Comparison of ENCODE assay signal across 8 cellular contexts in genomic region chr4:112604590-112604989, GRCh38. TPM values are rescaled to one million over a fixed set of nuclear protein-coding genes. Genes with fewer than 3 reads are reported as not detected.
DNase-seq lines count a peak whose midpoint lies in the region; ATAC-seq, FAIRE-seq and TF ChIP-seq lines count a peak whose summit lies in the region.

No MANE protein-coding gene starts in this region.

- no peak for FAIRE-seq in A549 (lab: Jason Lieb, UNC)

- H3K27ac Mint-ChIP-seq in activated T-cell treated with anti-CD3 and anti-CD28 coated beads, Interleukin-2, amount 50 U/mL, for 72 hours: no peak overlapping the region

- no peak overlapping the region for H3K4me3 Mint-ChIP-seq in activated T-cell treated with anti-CD3 and anti-CD28 coated beads, Interleukin-2, amount 50 U/mL, for 72 hours

- DNase-seq in A549 (ENCODE audit: low read depth in 1 of 2, low spot score in 1 of 2) (peak; percentile 37 to 48), GF-D8 (lab: John Stamatoyannopoulos, UW) (peak; percentile 29), NCI-H2196 treated with DMSO at 0.1 percent for 48 hours (lab: John Stamatoyannopoulos, UW; ENCODE audit: unreplicated experiment) (peak; percentile 6), foreskin fibroblast (peak; percentile 45 to 79), nucleus accumbens (lab: John Stamatoyannopoulos, UW) (peak in 39 of 56 donors; percentile 0 to 77 (median 10))
- DNase-seq in activated T-cell treated with anti-CD3 and anti-CD28 coated beads, Interleukin-2, amount 50 U/mL, for 72 hours: peak; percentile 17 to 26

- no peak overlapping the region for H3K4me2 ChIP-seq in A549

- H3K4me3 ChIP-seq in A549 (no peak overlapping the region), foreskin fibroblast (ENCODE audit: low read depth in 1 of 2, low read length in 2 of 2) (no peak overlapping the region)

- peak; percentile 61 for TF ChIP-seq CTCF in A549 (IDR thresholded peaks at IDR 0.05)
- peak; percentile 62 for TF ChIP-seq CTCF in foreskin fibroblast (IDR thresholded peaks at IDR 0.05; ENCODE audit: low read depth, low read length)

- no peaks in the 10 kb centered on the region for H3K9me3 Mint-ChIP-seq in activated T-cell treated with anti-CD3 and anti-CD28 coated beads, Interleukin-2, amount 50 U/mL, for 72 hours

- ATAC-seq in A549 (peak; percentile 80 to 88), HG02852 (IDR thresholded peaks at IDR 0.05; ENCODE audit: unreplicated experiment) (peak; percentile 80), HG03439 (IDR thresholded peaks at IDR 0.05; ENCODE audit: unreplicated experiment) (no peak)
- peak in 1 of 2 donors; percentile 39 for ATAC-seq in activated T-cell treated with anti-CD3 and anti-CD28 coated beads, Interleukin-2, amount 50 U/mL, for 72 hours (replicated peaks in 1 of 2)

- H3K4me1 Mint-ChIP-seq in activated T-cell treated with anti-CD3 and anti-CD28 coated beads, Interleukin-2, amount 50 U/mL, for 72 hours (ENCODE audit: low read depth): no peaks in the 10 kb centered on the region

- no peaks in the 10 kb centered on the region for H3K4me1 ChIP-seq in A549

- no peaks in the 10 kb centered on the region for H3K27me3 Mint-ChIP-seq in activated T-cell treated with anti-CD3 and anti-CD28 coated beads, Interleukin-2, amount 50 U/mL, for 72 hours (ENCODE audit: low read depth)

- TF ChIP-seq EP300 in A549 (IDR thresholded peaks at IDR 0.05): no peak

- CTCF ChIA-PET in A549 (lab: Yijun Ruan, JAX): interaction anchor here (0.6 to 6.2 kb wide), 14 partner anchors 11 to 337 kb away, joined by 3 to 69 read pairs (median 3); partner anchors contain the start of gene NEUROG2

- POLR2A ChIA-PET in A549 (lab: Yijun Ruan, JAX): no interaction called here

- H3K27ac ChIP-seq in A549: no peak overlapping the region

- no peaks in the 10 kb centered on the region for H3K9me3 ChIP-seq in A549

- peak; percentile 57 to 62 for TF ChIP-seq RAD21 in A549 (conservative IDR thresholded peaks at IDR 0.05 in 1 of 2, IDR thresholded peaks at IDR 0.05 in 1 of 2)

- TF ChIP-seq POLR2A in A549 (IDR thresholded peaks at IDR 0.05; ENCODE audit: low read length): no peak

- H3K36me3 Mint-ChIP-seq in activated T-cell treated with anti-CD3 and anti-CD28 coated beads, Interleukin-2, amount 50 U/mL, for 72 hours (ENCODE audit: insufficient read depth in 2 of 2): peaks cover 2 to 3% of the 10 kb centered on the region in 2 donors

TF ChIP-seq in A549, 52 proteins besides CTCF, POLR2A, EP300 and RAD21:
- TF ChIP-seq REST (IDR thresholded peaks at IDR 0.05): no peak
- TF ChIP-seq MAFK (IDR thresholded peaks at IDR 0.05; ENCODE audit: partially characterized antibody): no peak
- peak; percentile 61 for TF ChIP-seq SMC3 (IDR thresholded peaks at IDR 0.05)

RNA-seq across cellular contexts. Expression of gene ZGRF1, which starts 32.1 kb away (rescaled TPM):
- polyA plus RNA-seq in A549 (2011; rRNA removed) (4.8 and 7.4 TPM in 2 replicates), A549 (2017; fragmentation: RNase III; extraction: RNeasy Plus Mini Kit Qiagen cat#74134 plus additional on column Dnase treatment) (4.4 to 5.4 TPM (median 5.1 TPM) in 3 replicates)
- polyA plus RNA-seq in A549 (2012; cell fraction: cytosol; rRNA removed): 1.8 TPM in 2 replicates
- 2.7 and 4.2 TPM in 2 replicates for polyA plus RNA-seq in A549 (2012; cell fraction: nucleus; rRNA removed)
- 2.0 and 3.4 TPM in 2 replicates for polyA minus RNA-seq in A549 (2011; rRNA and poly(A)+ RNA removed)
- 10 to 100 TPM; 52.5 to 58.1 TPM for total RNA-seq in activated T-cell treated with anti-CD3 and anti-CD28 coated beads, Interleukin-2, amount 50 U/mL, for 72 hours

RNA-seq across cellular contexts. Expression of gene LARP7, which starts 32.4 kb away (rescaled TPM):
- polyA plus RNA-seq in A549 (2011; rRNA removed) (22.8 and 56.7 TPM in 2 replicates), A549 (2017; fragmentation: RNase III; extraction: RNeasy Plus Mini Kit Qiagen cat#74134 plus additional on column Dnase treatment) (51.8 to 58.5 TPM (median 56.0 TPM) in 3 replicates)
- 4.6 and 6.5 TPM in 2 replicates for polyA plus RNA-seq in A549 (2012; cell fraction: cytosol; rRNA removed)
- 2.2 and 4.2 TPM in 2 replicates for polyA plus RNA-seq in A549 (2012; cell fraction: nucleus; rRNA removed)
- 2.7 and 2.9 TPM in 2 replicates for polyA minus RNA-seq in A549 (2011; rRNA and poly(A)+ RNA removed)
- total RNA-seq in activated T-cell treated with anti-CD3 and anti-CD28 coated beads, Interleukin-2, amount 50 U/mL, for 72 hours: 10 to 100 TPM; 45.7 to 49.1 TPM

Comparison
In these comparisons a context has a peak if more than half of its experiments do, and no peak if none do; other contexts are left out.
1. DNase-seq: peak in every context shown above with its lines; median percentile 62 in foreskin fibroblast; 42 in A549; 29 in GF-D8; 22 in activated T-cell treated with anti-CD3 and anti-CD28 coated beads, Interleukin-2, amount 50 U/mL, for 72 hours; 10 in nucleus accumbens; 6 in NCI-H2196 treated with DMSO at 0.1 percent for 48 hours.